1 cellular context compared by ENCODE assay signal in genomic region chr11:44407211-44407996, GRCh38.
TF ChIP-seq lines count a peak whose summit lies in the region.

No MANE protein-coding gene starts in this region.

TF ChIP-seq in H1, 55 proteins besides CTCF, POLR2A, EP300 and RAD21 (continued from another document):
- TF ChIP-seq YY1 (IDR thresholded peaks at IDR 0.05; ENCODE audit: low read depth, low read length): no peak
- no peak for TF ChIP-seq SAP30 (IDR thresholded peaks at IDR 0.05; ENCODE audit: insufficient read depth, insufficient replicate concordance, low read length)
- TF ChIP-seq TAF1 (IDR thresholded peaks at IDR 0.05; ENCODE audit: low read depth, low read length): no peak
- no peak for TF ChIP-seq KDM5A (IDR thresholded peaks at IDR 0.05; ENCODE audit: low read length)
- no peak for TF ChIP-seq JUN (IDR thresholded peaks at IDR 0.05; ENCODE audit: low read depth, low read length)
- no peak for TF ChIP-seq CTBP2 (IDR thresholded peaks at IDR 0.05; ENCODE audit: borderline replicate concordance, insufficient read depth, insufficient read length, low read length)
- TF ChIP-seq SIX5 (IDR thresholded peaks at IDR 0.05; ENCODE audit: low read depth, low read length): no peak
- TF ChIP-seq TBP (IDR thresholded peaks at IDR 0.05; ENCODE audit: low read depth, low read length): no peak
- TF ChIP-seq PHF8 (conservative IDR thresholded peaks at IDR 0.05; ENCODE audit: low read depth, low read length): no peak
- no peak for TF ChIP-seq SIRT6 (IDR thresholded peaks at IDR 0.05; ENCODE audit: low read length)
- TF ChIP-seq CEBPB (IDR thresholded peaks at IDR 0.05; ENCODE audit: low read depth, low read length): no peak
- TF ChIP-seq USF2 (IDR thresholded peaks at IDR 0.05; ENCODE audit: low read length): no peak
- TF ChIP-seq TEAD4 (IDR thresholded peaks at IDR 0.05; ENCODE audit: low read depth, low read length): no peak
- no peak for TF ChIP-seq E2F6 (IDR thresholded peaks at IDR 0.05)
- TF ChIP-seq BRCA1 (IDR thresholded peaks at IDR 0.05; ENCODE audit: low read depth, low read length): no peak
